In genomic region chr19:7349961-7350711, GRCh38 we compare ENCODE assay signal across 9 cellular contexts. TPM values are rescaled to one million over a fixed set of nuclear protein-coding genes. Genes with fewer than 3 reads are reported as not detected.
A peak's percentile ranks its signal among the peaks of the same experiment; 100 is the strongest.
DNase-seq lines count a peak whose midpoint lies in the region; ATAC-seq and TF ChIP-seq lines count a peak whose summit lies in the region.
"Had no signal": no experiment of that assay in that cellular context is flagged by ENCODE, and none has a peak within 500 bp of the region (broad histone marks: within the 10 kb centered on the region; RNA-seq: fewer than 3 reads in every experiment).

No MANE protein-coding gene starts in this region.

- CTCF ChIA-PET in T-cell (lab: Charles Lee): interaction anchor here (0.5 to 1.5 kb wide), 5 partner anchors 9 to 528 kb away, joined by 3 read pairs; no protein-coding TSS in a partner anchor

- H3K9me3 ChIP-seq in gastrocnemius medialis: no peaks in the 10 kb centered on the region
- H3K9me3 ChIP-seq: adrenal gland had no signal

- TF ChIP-seq POLR2A in GM18951 (IDR thresholded peaks at IDR 0.05; ENCODE audit: extremely low read depth, insufficient read depth, insufficient read length) (peak; percentile 21), gastrocnemius medialis (IDR thresholded peaks at IDR 0.05) (no peak)

- peaks cover 3 to 6% (median 3%) of the 10 kb centered on the region in 3 donors for H3K9me3 Mint-ChIP-seq in T-cell
- H3K9me3 Mint-ChIP-seq in activated naive CD4-positive, alpha-beta T cell treated with anti-CD3 and anti-CD28 coated beads, Interleukin-2, amount 50 U/mL, for 72 hours: peaks cover 3 to 6% of the 10 kb centered on the region in 2 donors

- H3K27me3 Mint-ChIP-seq in T-cell: no peaks in the 10 kb centered on the region

- in situ Hi-C loops in GM18951 (cut with MboI; ENCODE audit: low sequenced_read_pairs, unreplicated experiment) (no loop called here), gastrocnemius medialis (cut with MboI; ENCODE audit: low sequenced_read_pairs in 4 of 4) (loop anchor here in 3 of 4 donors (10.0 to 25.0 kb wide), 2 partner anchors 205 to 462 kb away; no protein-coding TSS in a partner anchor)

- H3K4me3 Mint-ChIP-seq in T-cell: peak overlapping the region; percentile 99 to 100 (median 99)

- H3K27ac Mint-ChIP-seq in T-cell: peak overlapping the region; percentile 99
- peak overlapping the region; percentile 89 to 95 for H3K27ac Mint-ChIP-seq in activated naive CD4-positive, alpha-beta T cell treated with anti-CD3 and anti-CD28 coated beads, Interleukin-2, amount 50 U/mL, for 72 hours

- POLR2A ChIA-PET in T-cell (lab: Charles Lee): interaction anchor here (0.5 to 0.7 kb wide), 4 partner anchors 9 to 1096 kb away, joined by 3 to 6 read pairs (median 4); no protein-coding TSS in a partner anchor

- no peak overlapping the region for H3K27ac ChIP-seq in gastrocnemius medialis
- H3K27ac ChIP-seq: adrenal gland, RWPE1 had no signal

- peaks cover 40% of the 10 kb centered on the region for H3K36me3 Mint-ChIP-seq in T-cell
- peaks cover 13 to 28% of the 10 kb centered on the region in 2 donors for H3K36me3 Mint-ChIP-seq in activated naive CD4-positive, alpha-beta T cell treated with anti-CD3 and anti-CD28 coated beads, Interleukin-2, amount 50 U/mL, for 72 hours

- peaks cover 0 to 3% (median 0%) of the 10 kb centered on the region in 3 donors for H3K27me3 ChIP-seq in gastrocnemius medialis
- H3K27me3 ChIP-seq: adrenal gland had no signal

- H3K4me1 ChIP-seq in gastrocnemius medialis: no peaks in the 10 kb centered on the region

- peaks cover 66 to 82% (median 79%) of the 10 kb centered on the region in 3 donors for H3K4me1 Mint-ChIP-seq in T-cell

- no peak overlapping the region for H3K4me3 ChIP-seq in gastrocnemius medialis
- H3K4me3 ChIP-seq: adrenal gland had no signal

- DNase-seq in T-cell: peak; percentile 37 to 85 (median 62)
- DNase-seq in activated naive CD4-positive, alpha-beta T cell treated with anti-CD3 and anti-CD28 coated beads, Interleukin-2, amount 50 U/mL, for 72 hours (ENCODE audit: low spot score in 2 of 2): peak in 1 of 2 donors; percentile 57
- DNase-seq in stimulated activated CD8-positive, alpha-beta memory T cell treated with anti-CD3 and anti-CD28 coated beads, Interleukin-2, amount 100 ng/mL, for 1 hour (ENCODE audit: low read depth in 2 of 2): peak; percentile 29 to 39
- no peak for DNase-seq in gastrocnemius medialis
- no peak for DNase-seq in kidney glomerular epithelial cell (lab: John Stamatoyannopoulos, UW)

- intact Hi-C loops in gastrocnemius medialis (cut with DNase I; ENCODE audit: low total_unique reads): loop anchor here (10.0 kb wide), 1 partner anchor 335 kb away; the partner anchor contains the start of gene TRAPPC5

- H3K36me3 ChIP-seq in gastrocnemius medialis: no peaks in the 10 kb centered on the region
- H3K36me3 ChIP-seq: adrenal gland had no signal

- TF ChIP-seq CTCF in gastrocnemius medialis (IDR thresholded peaks at IDR 0.05 in 4 of 5, conservative IDR thresholded peaks at IDR 0.05 in 1 of 5): no peak

- ATAC-seq in T-cell (replicated peaks in 1 of 4): peak; percentile 56 to 74 (median 74)
- peak; percentile 14 to 43 for ATAC-seq in activated naive CD4-positive, alpha-beta T cell treated with anti-CD3 and anti-CD28 coated beads, Interleukin-2, amount 50 U/mL, for 72 hours
- ATAC-seq in HG02973 (IDR thresholded peaks at IDR 0.05; ENCODE audit: unreplicated experiment): no peak
- ATAC-seq in gastrocnemius medialis: no peak

RNA-seq across cellular contexts. Expression of gene ARHGEF18, which starts 1.4 kb away (rescaled TPM):
- 100 to 1,000 TPM; 111 to 145 (median 126) TPM for total RNA-seq in T-cell
- 10 to 100 TPM; 30.1 to 36.0 TPM for total RNA-seq in activated naive CD4-positive, alpha-beta T cell treated with anti-CD3 and anti-CD28 coated beads, Interleukin-2, amount 50 U/mL, for 72 hours
- 10 to 100 TPM in 2 of 4 donors, 1 to 10 TPM in 2; 7.9 to 11.3 (median 10.2) TPM for total RNA-seq in gastrocnemius medialis

RNA-seq across cellular contexts. Expression of gene INSR, which starts 55.9 kb away (rescaled TPM):
- total RNA-seq in T-cell (1 to 10 TPM; 2.4 to 3.8 (median 2.6) TPM), gastrocnemius medialis (100 to 1,000 TPM in 1 of 4 donors, 10 to 100 TPM in 3; 54.0 to 226 (median 71.1) TPM)
- 1 to 10 TPM; 3.6 TPM for total RNA-seq in activated naive CD4-positive, alpha-beta T cell treated with anti-CD3 and anti-CD28 coated beads, Interleukin-2, amount 50 U/mL, for 72 hours

Comparison
In these comparisons a context has a peak if more than half of its experiments do, and no peak if none do; other contexts are left out.
1. ATAC-seq: peak in T-cell (4 of 4) and activated naive CD4-positive, alpha-beta T cell treated with anti-CD3 and anti-CD28 coated beads, Interleukin-2, amount 50 U/mL, for 72 hours (2 of 2); none in HG02973 (single experiment) and gastrocnemius medialis (0 of 2).
2. DNase-seq: peak in T-cell (34 of 34) and stimulated activated CD8-positive, alpha-beta memory T cell treated with anti-CD3 and anti-CD28 coated beads, Interleukin-2, amount 100 ng/mL, for 1 hour (2 of 2); none in gastrocnemius medialis (0 of 2) and kidney glomerular epithelial cell (single experiment).
3. RNA of gene INSR, which starts 55.9 kb away (total RNA-seq): 54.0 to 226 TPM in gastrocnemius medialis; 3.6 TPM in activated naive CD4-positive, alpha-beta T cell treated with anti-CD3 and anti-CD28 coated beads, Interleukin-2, amount 50 U/mL, for 72 hours and 2.4 to 3.8 TPM in T-cell; every median in the first group is over 10 times any median in the second.